Comparison of ENCODE assay signal across 1 cellular context in the genomic region with DNA sequence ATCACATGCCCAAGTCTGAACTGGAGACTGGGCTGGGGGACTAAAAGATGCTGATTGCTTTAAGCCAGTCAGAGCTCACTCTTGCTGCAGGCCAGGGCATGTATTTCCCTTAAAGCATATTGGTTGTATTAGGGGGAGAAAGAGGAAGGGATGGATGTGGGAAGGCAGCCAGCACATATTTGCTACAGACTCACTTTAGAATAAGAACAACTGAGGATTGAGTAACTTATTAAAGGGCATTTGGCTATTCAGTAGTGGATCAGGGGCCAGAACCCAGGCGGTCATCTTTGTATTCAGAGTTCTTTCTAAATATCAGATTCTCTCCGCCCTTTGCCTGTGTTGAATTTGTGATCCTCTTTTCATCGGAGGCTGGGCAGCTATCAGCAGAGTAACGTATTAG.
TF ChIP-seq lines count a peak whose summit lies in the region.

No MANE protein-coding gene starts in this region.

TF ChIP-seq in WTC11, 78 proteins besides CTCF, POLR2A, EP300 and RAD21 (continued from another document):
- TF ChIP-seq, protein P1, sequence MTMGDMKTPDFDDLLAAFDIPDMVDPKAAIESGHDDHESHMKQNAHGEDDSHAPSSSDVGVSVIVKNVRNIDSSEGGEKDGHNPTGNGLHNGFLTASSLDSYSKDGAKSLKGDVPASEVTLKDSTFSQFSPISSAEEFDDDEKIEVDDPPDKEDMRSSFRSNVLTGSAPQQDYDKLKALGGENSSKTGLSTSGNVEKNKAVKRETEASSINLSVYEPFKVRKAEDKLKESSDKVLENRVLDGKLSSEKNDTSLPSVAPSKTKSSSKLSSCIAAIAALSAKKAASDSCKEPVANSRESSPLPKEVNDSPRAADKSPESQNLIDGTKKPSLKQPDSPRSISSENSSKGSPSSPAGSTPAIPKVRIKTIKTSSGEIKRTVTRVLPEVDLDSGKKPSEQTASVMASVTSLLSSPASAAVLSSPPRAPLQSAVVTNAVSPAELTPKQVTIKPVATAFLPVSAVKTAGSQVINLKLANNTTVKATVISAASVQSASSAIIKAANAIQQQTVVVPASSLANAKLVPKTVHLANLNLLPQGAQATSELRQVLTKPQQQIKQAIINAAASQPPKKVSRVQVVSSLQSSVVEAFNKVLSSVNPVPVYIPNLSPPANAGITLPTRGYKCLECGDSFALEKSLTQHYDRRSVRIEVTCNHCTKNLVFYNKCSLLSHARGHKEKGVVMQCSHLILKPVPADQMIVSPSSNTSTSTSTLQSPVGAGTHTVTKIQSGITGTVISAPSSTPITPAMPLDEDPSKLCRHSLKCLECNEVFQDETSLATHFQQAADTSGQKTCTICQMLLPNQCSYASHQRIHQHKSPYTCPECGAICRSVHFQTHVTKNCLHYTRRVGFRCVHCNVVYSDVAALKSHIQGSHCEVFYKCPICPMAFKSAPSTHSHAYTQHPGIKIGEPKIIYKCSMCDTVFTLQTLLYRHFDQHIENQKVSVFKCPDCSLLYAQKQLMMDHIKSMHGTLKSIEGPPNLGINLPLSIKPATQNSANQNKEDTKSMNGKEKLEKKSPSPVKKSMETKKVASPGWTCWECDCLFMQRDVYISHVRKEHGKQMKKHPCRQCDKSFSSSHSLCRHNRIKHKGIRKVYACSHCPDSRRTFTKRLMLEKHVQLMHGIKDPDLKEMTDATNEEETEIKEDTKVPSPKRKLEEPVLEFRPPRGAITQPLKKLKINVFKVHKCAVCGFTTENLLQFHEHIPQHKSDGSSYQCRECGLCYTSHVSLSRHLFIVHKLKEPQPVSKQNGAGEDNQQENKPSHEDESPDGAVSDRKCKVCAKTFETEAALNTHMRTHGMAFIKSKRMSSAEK (CRISPR knock-in tag; IDR thresholded peaks at IDR 0.05; ENCODE audit: borderline replicate concordance): no peak
- TF ChIP-seq, protein P2, sequence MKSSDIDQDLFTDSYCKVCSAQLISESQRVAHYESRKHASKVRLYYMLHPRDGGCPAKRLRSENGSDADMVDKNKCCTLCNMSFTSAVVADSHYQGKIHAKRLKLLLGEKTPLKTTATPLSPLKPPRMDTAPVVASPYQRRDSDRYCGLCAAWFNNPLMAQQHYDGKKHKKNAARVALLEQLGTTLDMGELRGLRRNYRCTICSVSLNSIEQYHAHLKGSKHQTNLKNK (CRISPR knock-in tag; IDR thresholded peaks at IDR 0.05): no peak
- TF ChIP-seq ATF2 (CRISPR knock-in tag; IDR thresholded peaks at IDR 0.05; ENCODE audit: borderline replicate concordance, low read depth): no peak
